In genomic region chr2:191459158-191459557, GRCh38 we compare ENCODE assay signal across 19 cellular contexts.
DNase-seq lines count a peak whose midpoint lies in the region; ATAC-seq, FAIRE-seq and TF ChIP-seq lines count a peak whose summit lies in the region.
"Had no signal": no experiment of that assay in that cellular context is flagged by ENCODE, and none has a peak within 500 bp of the region (broad histone marks: within the 10 kb centered on the region; RNA-seq: fewer than 3 reads in every experiment).

No MANE protein-coding gene starts in this region.

- H3K9me1 ChIP-seq in keratinocyte (ENCODE audit: control insufficient read depth, extremely low read depth, insufficient read depth, low read length), result no peaks in the 10 kb centered on the region

- H3K9me3 ChIP-seq in HEK293 (ENCODE audit: control insufficient read depth, insufficient read depth, low read depth, low read length) (no peaks in the 10 kb centered on the region), keratinocyte (ENCODE audit: control insufficient read depth, low read depth, low read length) (no peaks in the 10 kb centered on the region), MM.1S (replicated peaks; ENCODE audit: insufficient read depth, low read length) (no peaks in the 10 kb centered on the region)
- H3K9me3 ChIP-seq: BE2C had no signal

- H2AFZ ChIP-seq in keratinocyte (ENCODE audit: control insufficient read depth, low read length) (no peak overlapping the region), MM.1S (ENCODE audit: low read length) (no peak overlapping the region)

- TF ChIP-seq CTCF in HEK293 (tag by site-specific recombination; IDR thresholded peaks at IDR 0.05) (no peak), keratinocyte (optimal IDR thresholded peaks at IDR 0.05 in 1 of 3, IDR thresholded peaks at IDR 0.05 in 1 of 3, conservative IDR thresholded peaks at IDR 0.05 in 1 of 3; ENCODE audit: extremely low read depth in 1 of 3, insufficient read depth in 2 of 3, low read length in 3 of 3) (no peak), MM.1S (IDR thresholded peaks at IDR 0.05; ENCODE audit: low read length) (no peak)

- H3F3A ChIP-seq in MM.1S (ENCODE audit: insufficient read depth, low read length), result no peaks in the 10 kb centered on the region

- no peak overlapping the region for H3K9ac ChIP-seq in keratinocyte (ENCODE audit: control insufficient read depth, extremely low read depth, insufficient read depth, low read length)
- H3K9ac ChIP-seq in MM.1S (ENCODE audit: low read length), result no peak overlapping the region
- H3K9ac ChIP-seq: BLaER1 had no signal

- no peak for DNase-seq in keratinocyte (ENCODE audit: low read depth, low spot score)
- DNase-seq in MM.1S, result no peak
- DNase-seq in activated CD8-positive, alpha-beta memory T cell treated with anti-CD3 and anti-CD28 coated beads, Interleukin-2, amount 50 U/mL, for 4 hours, result no peak
- DNase-seq: 8988T; ACHN; BE2C; C1 segment of cervical spinal cord; CD4-positive, alpha-beta memory T cell; CD4-positive, CD25-positive, alpha-beta regulatory T cell; CD8-positive, alpha-beta memory T cell; COR-L47; DMS79 treated with DMSO at 0.1 percent for 48 hours; GF-D8 had no signal

- H3K79me2 ChIP-seq in keratinocyte (ENCODE audit: control insufficient read depth, insufficient read depth, low read length) (no peaks in the 10 kb centered on the region), MM.1S (ENCODE audit: low read length) (no peaks in the 10 kb centered on the region)

- H3K4me1 ChIP-seq in HEK293 (ENCODE audit: control insufficient read depth, insufficient read depth, low read length) (no peaks in the 10 kb centered on the region), keratinocyte (ENCODE audit: control insufficient read depth, extremely low read depth, insufficient read depth, low read length) (no peaks in the 10 kb centered on the region), MM.1S (ENCODE audit: low read length) (no peaks in the 10 kb centered on the region)
- H3K4me1 ChIP-seq: BLaER1 had no signal

- no peaks in the 10 kb centered on the region for H4K20me1 ChIP-seq in keratinocyte (ENCODE audit: control insufficient read depth, extremely low read depth, insufficient read depth, low read length)
- H4K20me1 ChIP-seq in MM.1S (ENCODE audit: insufficient read depth, low read length), result no peaks in the 10 kb centered on the region
- H4K20me1 ChIP-seq: BLaER1 had no signal

- ATAC-seq in HG03354 (IDR thresholded peaks at IDR 0.05; ENCODE audit: poor library complexity, severe bottlenecking, unreplicated experiment), result no peak

- H3K36me3 ChIP-seq in HEK293 (ENCODE audit: control insufficient read depth in 2 of 2, insufficient read depth in 1 of 2, low read length in 2 of 2) (no peaks in the 10 kb centered on the region), keratinocyte (ENCODE audit: control insufficient read depth in 2 of 2, extremely low read depth in 1 of 2, insufficient read depth in 2 of 2, low read length in 2 of 2) (no peaks in the 10 kb centered on the region), MM.1S (replicated peaks; ENCODE audit: insufficient read depth, low read length) (no peaks in the 10 kb centered on the region)
- H3K36me3 ChIP-seq: BE2C, BLaER1 had no signal

- H3K4me3 ChIP-seq in HEK293 (ENCODE audit: low read depth, low read length) (no peak overlapping the region), keratinocyte (ENCODE audit: control insufficient read depth in 2 of 3, extremely low read depth in 1 of 3, insufficient read depth in 2 of 3, low read depth in 1 of 3, low read length in 3 of 3) (no peak overlapping the region), MM.1S (ENCODE audit: low read length) (no peak overlapping the region)
- H3K4me3 ChIP-seq: BLaER1 had no signal

- no peaks in the 10 kb centered on the region for H3K27me3 ChIP-seq in keratinocyte (ENCODE audit: control insufficient read depth, extremely low read depth, insufficient read depth, low read length)
- H3K27me3 ChIP-seq in MM.1S (replicated peaks; ENCODE audit: insufficient read depth, low read length), result no peaks in the 10 kb centered on the region
- H3K27me3 ChIP-seq: BE2C, BLaER1 had no signal

- POLR2A ChIA-PET in HEK293 (lab: Yijun Ruan, JAX), result no interaction called here

- no peak overlapping the region for H3K27ac ChIP-seq in HEK293 (ENCODE audit: extremely low read depth, low read depth, low read length)
- no peak overlapping the region for H3K27ac ChIP-seq in keratinocyte (ENCODE audit: control insufficient read depth, insufficient read depth, low read length)
- no peak overlapping the region for H3K27ac ChIP-seq in MM.1S (ENCODE audit: low read length)
- H3K27ac ChIP-seq: BLaER1 had no signal

- H3K9me2 ChIP-seq in MM.1S (replicated peaks; ENCODE audit: insufficient read depth, low read length), result no peaks in the 10 kb centered on the region

- H3K4me2 ChIP-seq in keratinocyte (ENCODE audit: control insufficient read depth, extremely low read depth, insufficient read depth, low read depth, low read length) (no peak overlapping the region), MM.1S (ENCODE audit: low read depth, low read length) (no peak overlapping the region)
- H3K4me2 ChIP-seq: BLaER1 had no signal

- peak; percentile 13 for FAIRE-seq in keratinocyte (lab: Jason Lieb, UNC)
- FAIRE-seq: A204.1, GM12891, GM18507 had no signal

- dilution Hi-C loops in keratinocyte (cut with MboI; ENCODE audit: extremely low pct_ligation_motif_present, low sequenced_read_pairs), result no loop called here

- CTCF ChIA-PET in HEK293 (lab: Yijun Ruan, JAX), result no interaction called here

TF ChIP-seq in HEK293, 187 proteins besides CTCF, POLR2A, EP300 and RAD21:
- no peak for TF ChIP-seq ZSCAN4 (tag by site-specific recombination; IDR thresholded peaks at IDR 0.05)
- TF ChIP-seq SETDB1 (IDR thresholded peaks at IDR 0.05; ENCODE audit: insufficient read length, low read length), result peak; percentile 46
- TF ChIP-seq ZNF26 (tag by site-specific recombination; IDR thresholded peaks at IDR 0.05), result peak; percentile 91
